8 cellular contexts compared by ENCODE assay signal in the genomic region with DNA sequence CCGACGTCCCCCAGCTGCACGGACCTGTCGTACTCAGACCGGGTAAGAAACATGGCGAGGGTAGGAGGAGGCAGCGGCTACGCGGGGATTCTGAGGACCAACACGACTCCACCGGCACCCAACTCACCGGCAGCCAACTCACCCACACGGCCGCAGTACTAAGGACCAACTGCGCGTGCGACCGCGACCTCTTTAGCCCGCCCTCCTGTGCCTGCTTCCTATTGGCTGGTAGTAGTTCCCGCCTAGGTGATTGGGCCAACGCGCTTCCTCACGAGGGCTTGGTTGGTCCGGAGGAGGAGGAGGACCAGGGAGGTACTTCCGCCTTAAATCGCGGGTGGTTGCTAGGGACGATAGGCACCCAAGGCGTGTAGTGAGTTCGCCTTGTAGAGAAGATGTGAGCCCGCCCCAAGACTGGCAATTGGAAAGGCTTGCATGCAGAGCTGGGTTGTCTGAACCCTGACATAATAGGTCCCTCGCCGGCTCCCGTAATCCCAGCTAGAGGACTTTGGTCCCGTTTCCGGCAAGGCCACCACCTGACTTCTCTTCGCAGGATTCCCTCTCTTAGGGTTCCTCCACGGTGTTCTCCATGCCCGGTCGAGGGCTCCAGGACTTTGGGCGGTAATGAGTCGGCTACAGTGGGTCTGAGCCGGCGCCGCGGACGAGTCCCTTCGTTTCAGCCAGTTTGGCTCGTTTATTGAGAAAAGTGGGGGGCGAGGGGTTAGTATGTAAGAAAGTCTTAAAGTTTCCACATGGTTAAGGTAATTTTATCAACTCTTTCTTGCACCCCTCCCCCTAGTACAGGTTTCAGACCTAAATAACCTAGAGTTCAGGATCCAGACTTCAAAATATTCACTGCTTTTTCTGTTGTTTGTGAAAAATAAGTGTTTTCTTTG. TPM values are rescaled to one million over a fixed set of nuclear protein-coding genes. Genes with fewer than 3 reads are reported as not detected.
A peak's percentile ranks its signal among the peaks of the same experiment; 100 is the strongest.
DNase-seq lines count a peak whose midpoint lies in the region; ATAC-seq, FAIRE-seq and TF ChIP-seq lines count a peak whose summit lies in the region.

A gene (minus strand): TSS at position 171 of the 893 bp plus-strand sequence. CDS start 118 bp downstream, at position 53.

- H3K4me1 ChIP-seq in OCI-LY7 (ENCODE audit: insufficient read depth, low read length, poor library complexity, severe bottlenecking) (peaks cover 25% of the 10 kb centered on the region), endothelial cell of umbilical vein (ENCODE audit: control insufficient read depth, extremely low read depth, insufficient read depth, low read length) (peaks cover 15% of the 10 kb centered on the region)

- H3K9me3 ChIP-seq in OCI-LY7 (ENCODE audit: low read length) (no peaks in the 10 kb centered on the region), endothelial cell of umbilical vein (replicated peaks; ENCODE audit: control insufficient read depth, insufficient read depth, low read length) (no peaks in the 10 kb centered on the region)

- peak; percentile 93 for ATAC-seq in GM21526 (IDR thresholded peaks at IDR 0.05; ENCODE audit: low FRiP score, unreplicated experiment)

- peak; percentile 88 for TF ChIP-seq POLR2A in endothelial cell of umbilical vein (IDR thresholded peaks at IDR 0.05; ENCODE audit: low read depth, low read length)

- FAIRE-seq in D721Med (lab: Jason Lieb, UNC) (no peak), endothelial cell of umbilical vein (lab: Jason Lieb, UNC) (peak; percentile 99)

- no peak for TF ChIP-seq CTCF in D721Med (IDR thresholded peaks at IDR 0.05; ENCODE audit: insufficient read depth, missing control alignments)
- TF ChIP-seq CTCF in OCI-LY7 (conservative IDR thresholded peaks at IDR 0.05; ENCODE audit: low read length), result no peak
- TF ChIP-seq CTCF in endothelial cell of umbilical vein (IDR thresholded peaks at IDR 0.05; ENCODE audit: extremely low read depth in 1 of 2, insufficient read depth in 1 of 2, low read depth in 1 of 2, low read length in 2 of 2), result no peak

- H3K27me3 ChIP-seq in endothelial cell of umbilical vein (ENCODE audit: control insufficient read depth in 2 of 2, insufficient read depth in 2 of 2, low read length in 2 of 2), result no peaks in the 10 kb centered on the region

- H3K4me3 ChIP-seq in OCI-LY7 (ENCODE audit: low read depth, low read length, poor library complexity, severe bottlenecking) (peak within 1 kb of the TSS; percentile 97), endothelial cell of umbilical vein (replicated peaks in 1 of 3; ENCODE audit: insufficient read depth in 1 of 3, low read depth in 1 of 3, low read length in 3 of 3) (peak within 1 kb of the TSS; percentile 63 to 89 (median 86))

- no peaks in the 10 kb centered on the region for H3K9me1 ChIP-seq in endothelial cell of umbilical vein (replicated peaks; ENCODE audit: control insufficient read depth, extremely low read depth, insufficient read depth, low read length)

- H3K79me2 ChIP-seq in OCI-LY7 (ENCODE audit: insufficient read depth, low read depth, low read length) (peaks cover 52% of the 10 kb centered on the region), endothelial cell of umbilical vein (ENCODE audit: control insufficient read depth, insufficient read depth, low read length) (peaks cover 41% of the 10 kb centered on the region)

- H3K9ac ChIP-seq in endothelial cell of umbilical vein (replicated peaks; ENCODE audit: extremely low read depth, insufficient read depth, low read length), result peak within 1 kb of the TSS; percentile 83

- CTCF ChIA-PET in OCI-LY7 (lab: Charles Lee; ENCODE audit: unreplicated experiment) (interaction anchor here (0.6 to 0.7 kb wide), 2 partner anchors 120 to 1065 kb away, joined by 3 to 13 read pairs; a partner anchor contains a TSS), endothelial cell of umbilical vein (lab: Charles Lee) (interaction anchor here (1.3 to 3.6 kb wide), 3 partner anchors 59 to 106 kb away, joined by 3 to 29 read pairs (median 4); a partner anchor contains a TSS)

- H2AFZ ChIP-seq in OCI-LY7 (ENCODE audit: low read length) (peak within 1 kb of the TSS; percentile 71), endothelial cell of umbilical vein (ENCODE audit: low read depth, low read length) (peak within 1 kb of the TSS; percentile 79)

- POLR2A ChIA-PET in OCI-LY7 (lab: Charles Lee) (interaction anchor here (0.6 to 1.9 kb wide), 9 partner anchors 9 to 213 kb away, joined by 3 to 9 read pairs (median 5); a partner anchor contains a TSS), endothelial cell of umbilical vein (lab: Charles Lee) (interaction anchor here (0.7 to 1.1 kb wide), 2 partner anchors 106 to 176 kb away, joined by 3 to 4 read pairs; no protein-coding TSS in a partner anchor)

- H4K20me1 ChIP-seq in OCI-LY7 (ENCODE audit: insufficient read depth, low read length) (peaks cover 8% of the 10 kb centered on the region; the same call in 1 of the 2 replicates), endothelial cell of umbilical vein (replicated peaks; ENCODE audit: control insufficient read depth, extremely low read depth, insufficient read depth, low read length) (no peaks in the 10 kb centered on the region)

- peak; percentile 80 for DNase-seq in D721Med (ENCODE audit: insufficient read length, low spot score)
- peak; percentile 77 for DNase-seq in HuH-7.5 (ENCODE audit: low spot score)
- DNase-seq in OCI-LY7 (ENCODE audit: low spot score), result peak; percentile 99
- peak; percentile 86 for DNase-seq in activated T-cell treated with anti-CD3 and anti-CD28 coated beads for 1 hour (ENCODE audit: low read depth)
- DNase-seq in endothelial cell of umbilical vein (ENCODE audit: low read depth, low spot score), result peak; percentile 99
- peak; percentile 98 for DNase-seq in midbrain (lab: John Stamatoyannopoulos, UW)
- DNase-seq in stimulated activated CD8-positive, alpha-beta memory T cell treated with anti-CD3 and anti-CD28 coated beads, Interleukin-2, amount 100 ng/mL, for 1 hour (ENCODE audit: low read depth in 2 of 2), result peak; percentile 83 to 88

- peak within 1 kb of the TSS; percentile 85 for H3K27ac ChIP-seq in OCI-LY7 (ENCODE audit: low read depth, low read length, poor library complexity, severe bottlenecking)
- peak within 1 kb of the TSS; percentile 68 for H3K27ac ChIP-seq in endothelial cell of umbilical vein (ENCODE audit: insufficient read depth, low read depth, low read length)

- H3K36me3 ChIP-seq in OCI-LY7 (ENCODE audit: insufficient read depth, low read length), result peaks cover 28% of the 10 kb centered on the region
- no peaks in the 10 kb centered on the region for H3K36me3 ChIP-seq in endothelial cell of umbilical vein (ENCODE audit: control insufficient read depth in 2 of 2, extremely low read depth in 1 of 2, insufficient read depth in 2 of 2, low read length in 2 of 2)

- peak within 1 kb of the TSS; percentile 99 for H3K4me2 ChIP-seq in OCI-LY7 (ENCODE audit: low read length)
- peak within 1 kb of the TSS; percentile 95 for H3K4me2 ChIP-seq in endothelial cell of umbilical vein (ENCODE audit: insufficient read depth, low read length)

- dilution Hi-C loops in endothelial cell of umbilical vein (cut with MboI; ENCODE audit: extremely low pct_ligation_motif_present, low sequenced_read_pairs), result no loop called here

- H3K9me2 ChIP-seq in OCI-LY7 (ENCODE audit: insufficient read depth, low read length), result no peaks in the 10 kb centered on the region

- BruUV-seq in OCI-LY7 (replicated peaks; lab: Mats Ljungman, UMichigan), result TSS peak; percentile 82
- BruUV-seq in endothelial cell of umbilical vein (replicated peaks; lab: Mats Ljungman, UMichigan), result TSS peak; percentile 77

- intact Hi-C loops in OCI-LY7 (cut with micrococcal nuclease; ENCODE audit: unreplicated experiment) (loop anchor here (1.0 to 10.0 kb wide), 4 partner anchors 57 to 1246 kb away; a partner anchor contains a TSS), endothelial cell of umbilical vein (cut with micrococcal nuclease) (loop anchor here (1.0 to 2.0 kb wide), 3 partner anchors 27 to 912 kb away; a partner anchor contains a TSS)

TF ChIP-seq in endothelial cell of umbilical vein, 7 proteins besides CTCF, POLR2A, EP300 and RAD21:
- TF ChIP-seq GATA2 (IDR thresholded peaks at IDR 0.05; ENCODE audit: insufficient read depth, insufficient read length, low read depth, low read length) (no peak), EZH2 (IDR thresholded peaks at IDR 0.05; ENCODE audit: borderline replicate concordance, low read depth, low read length, severe bottlenecking) (no peak), JUN (IDR thresholded peaks at IDR 0.05; ENCODE audit: borderline replicate concordance, insufficient read depth, insufficient read length, low read depth) (no peak), FOS (IDR thresholded peaks at IDR 0.05; ENCODE audit: borderline replicate concordance, insufficient read depth, low read length) (peak; percentile 1), POLR2AphosphoS5 (IDR thresholded peaks at IDR 0.05; ENCODE audit: insufficient read depth, low read depth, low read length) (peak; percentile 72), MYC (IDR thresholded peaks at IDR 0.05; ENCODE audit: low read depth, low read length) (peak; percentile 29)
- TF ChIP-seq, protein P1, sequence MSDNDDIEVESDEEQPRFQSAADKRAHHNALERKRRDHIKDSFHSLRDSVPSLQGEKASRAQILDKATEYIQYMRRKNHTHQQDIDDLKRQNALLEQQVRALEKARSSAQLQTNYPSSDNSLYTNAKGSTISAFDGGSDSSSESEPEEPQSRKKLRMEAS (IDR thresholded peaks at IDR 0.05; ENCODE audit: insufficient read depth, insufficient read length), result peak; percentile 37

RNA-seq across cellular contexts. Expression of the gene that starts here (rescaled TPM):
- total RNA-seq in OCI-LY7 (2014; rRNA removed; shearing (Covaris generic)), result 46.3 and 53.3 TPM in 2 replicates
- total RNA-seq in OCI-LY7 (2022) (141 and 152 TPM in 2 replicates), endothelial cell of umbilical vein (112 and 125 TPM in 2 replicates)
- 87.9 and 98.1 TPM in 2 replicates for polyA plus RNA-seq in endothelial cell of umbilical vein
- polyA plus RNA-seq in endothelial cell of umbilical vein (2011; cell fraction: cytosol; rRNA removed), result 116 and 124 TPM in 2 replicates
- 60.3 and 69.7 TPM in 2 replicates for polyA plus RNA-seq in endothelial cell of umbilical vein (2011; cell fraction: nucleus; rRNA removed)
- polyA plus RNA-seq in endothelial cell of umbilical vein (2012), result 90.3 and 119 TPM in 2 replicates
- polyA minus RNA-seq in endothelial cell of umbilical vein, result 70.1 and 75.4 TPM in 2 replicates
- 95.6 TPM for polyA minus RNA-seq in endothelial cell of umbilical vein (2011; cell fraction: cytosol; rRNA and poly(A)+ RNA removed)
- 25.1 and 65.4 TPM in 2 replicates for polyA minus RNA-seq in endothelial cell of umbilical vein (2011; cell fraction: nucleus; rRNA and poly(A)+ RNA removed)

Comparison
In these comparisons a context has a peak if more than half of its experiments do, and no peak if none do; other contexts are left out.
1. Peak in every context shown above with its lines: DNase-seq, ATAC-seq, H3K4me3 ChIP-seq and H3K27ac ChIP-seq.